In the genomic region with DNA sequence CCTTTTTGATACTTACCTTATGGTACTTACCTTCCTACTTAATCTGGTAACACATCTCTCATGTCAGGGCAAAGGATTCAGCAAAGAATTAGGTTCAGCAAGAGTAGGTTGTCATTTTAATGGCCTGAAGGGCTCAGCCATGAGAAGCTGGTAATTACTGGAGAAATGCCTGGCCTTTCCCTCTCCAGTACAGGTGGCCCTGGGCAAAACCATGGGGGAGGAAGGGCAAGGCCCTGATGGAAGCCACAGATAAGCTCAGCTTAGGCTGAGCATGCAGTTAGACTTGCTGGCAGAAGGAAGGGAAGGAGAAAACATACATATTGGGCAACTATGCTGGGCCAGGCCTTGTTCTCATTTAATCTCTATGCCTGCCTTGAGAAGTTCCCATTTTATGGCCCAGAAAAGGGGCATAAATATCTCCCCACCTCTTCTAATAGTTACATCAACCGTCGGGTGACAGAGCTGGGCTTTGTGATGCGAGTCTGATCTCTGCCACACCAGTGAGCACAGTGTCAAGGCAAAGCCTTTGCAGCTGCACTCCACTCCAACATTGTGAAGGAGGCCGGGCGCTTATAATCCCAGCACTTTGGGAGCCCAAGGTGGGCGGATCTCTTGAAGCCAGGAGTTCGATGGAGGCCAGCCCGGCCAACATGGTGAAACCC, we compare ENCODE assay signal across 1 cellular context.
TF ChIP-seq lines count a peak whose summit lies in the region.

No MANE protein-coding gene starts in this region.

TF ChIP-seq in HCT116, 20 proteins besides CTCF, POLR2A, EP300 and RAD21 (continued from another document):
- no peak for TF ChIP-seq TCF7L2 (IDR thresholded peaks at IDR 0.05; ENCODE audit: borderline replicate concordance, extremely low read depth, insufficient read depth, insufficient read length)
TF ChIP-seq in HCT116: peak in this region for 0.
